Comparison of ENCODE assay signal across 8 cellular contexts in the genomic region with DNA sequence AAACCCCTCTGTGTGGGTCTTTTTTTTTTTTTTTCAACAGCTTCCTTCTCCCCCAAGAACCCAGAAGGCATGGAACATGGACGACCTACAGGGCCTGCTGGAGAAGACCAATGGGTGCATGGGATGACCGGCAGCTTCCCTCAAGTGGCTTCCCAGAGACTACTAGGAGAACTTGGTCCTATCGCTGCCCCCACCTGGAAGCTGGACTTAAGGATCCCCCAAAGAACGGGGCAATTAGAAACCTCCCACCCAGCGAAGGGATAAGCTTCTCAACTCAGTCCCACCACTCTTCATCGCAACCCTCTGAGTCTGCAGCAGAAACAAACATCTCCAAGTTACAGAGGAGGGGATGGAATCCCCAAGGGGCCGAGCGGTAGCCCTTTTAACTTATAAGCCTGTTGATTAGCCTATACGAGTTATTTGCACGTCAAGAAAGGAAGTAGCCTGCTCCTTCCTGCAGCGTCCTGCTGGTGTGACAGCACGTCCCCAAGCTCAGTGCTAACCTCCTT. TPM values are rescaled to one million over a fixed set of nuclear protein-coding genes. Genes with fewer than 3 reads are reported as not detected.
A peak's percentile ranks its signal among the peaks of the same experiment; 100 is the strongest.
DNase-seq lines count a peak whose midpoint lies in the region; ATAC-seq, FAIRE-seq and TF ChIP-seq lines count a peak whose summit lies in the region.

No MANE protein-coding gene starts in this region.

- H3K9me3 Mint-ChIP-seq in GM23338 (no peaks in the 10 kb centered on the region), T-cell (no peaks in the 10 kb centered on the region)

- TF ChIP-seq EP300 in gastroesophageal sphincter (IDR thresholded peaks at IDR 0.05): no peak

- H3K9me3 ChIP-seq in gastroesophageal sphincter: no peaks in the 10 kb centered on the region
- no peaks in the 10 kb centered on the region for H3K9me3 ChIP-seq in small intestine (ENCODE audit: control insufficient read depth, low read depth)

- peaks cover 18% of the 10 kb centered on the region for H3K4me1 ChIP-seq in GM23338 (ENCODE audit: insufficient read depth)
- H3K4me1 ChIP-seq in gastroesophageal sphincter: peaks cover 0 to 40% (median 26%) of the 10 kb centered on the region in 3 donors
- peaks cover 7 to 8% of the 10 kb centered on the region in 2 donors for H3K4me1 ChIP-seq in small intestine (ENCODE audit: control insufficient read depth in 2 of 2, insufficient read depth in 1 of 2, low read depth in 1 of 2, low read length in 1 of 2)

- H3K4me3 ChIP-seq in GM23338: peak overlapping the region; percentile 64
- H3K4me3 ChIP-seq in gastroesophageal sphincter: peak overlapping the region; percentile 71 to 91
- H3K4me3 ChIP-seq in small intestine (ENCODE audit: low read depth in 1 of 2, low read length in 2 of 2): peak overlapping the region in 1 of 2 donors; percentile 97

- TF ChIP-seq CTCF in GM23338 (conservative IDR thresholded peaks at IDR 0.05; ENCODE audit: low read depth in 2 of 2): peak in 1 of 2 experiments; percentile 20; a peak in 1 of 4 replicates
- TF ChIP-seq CTCF in gastroesophageal sphincter (IDR thresholded peaks at IDR 0.05): no peak

- H2AFZ ChIP-seq in GM23338: no peak overlapping the region

- H3K27me3 Mint-ChIP-seq in GM23338 (ENCODE audit: insufficient read depth, low read depth, poor library complexity) (peaks cover 6% of the 10 kb centered on the region), T-cell (no peaks in the 10 kb centered on the region)

- CTCF ChIA-PET in T-cell (lab: Charles Lee): interaction anchor here in 1 of 2 donors (0.8 to 4.2 kb wide), 6 partner anchors 9 to 72 kb away, joined by 3 to 38 read pairs (median 5); a partner anchor contains a TSS

- H3K4me1 Mint-ChIP-seq in GM23338: peaks cover 19% of the 10 kb centered on the region
- H3K4me1 Mint-ChIP-seq in T-cell: peaks cover 32 to 38% (median 35%) of the 10 kb centered on the region in 3 donors

- H3K79me2 ChIP-seq in GM23338 (replicated peaks; ENCODE audit: insufficient read depth): peaks cover 22% of the 10 kb centered on the region

- H3K27ac ChIP-seq in GM23338 (ENCODE audit: low read depth): no peak overlapping the region
- H3K27ac ChIP-seq in gastroesophageal sphincter: peak overlapping the region; percentile 75 to 99 (median 98)
- H3K27ac ChIP-seq in small intestine (ENCODE audit: low read depth in 1 of 2, low read length in 1 of 2): peak overlapping the region; percentile 28 to 99

- H3K36me3 ChIP-seq in GM23338 (ENCODE audit: insufficient read depth): no peaks in the 10 kb centered on the region
- peaks cover 0 to 34% of the 10 kb centered on the region in 2 donors for H3K36me3 ChIP-seq in gastroesophageal sphincter
- H3K36me3 ChIP-seq in small intestine (ENCODE audit: control insufficient read depth in 2 of 2, insufficient read depth in 2 of 2, low read length in 2 of 2): peaks cover 0 to 3% of the 10 kb centered on the region in 2 donors

- 29 to 43% methylated on average over 5 to 6 of the region's 12 CpGs for WGBS in gastroesophageal sphincter (ENCODE audit: low coverage in 1 of 2), 2 donors
- 33 to 40% (median 34%) methylated on average over 12 of the region's 12 CpGs for WGBS in small intestine, 3 donors

- peaks cover 10% of the 10 kb centered on the region; the same call in 1 of the 2 replicates for H4K20me1 ChIP-seq in GM23338 (replicated peaks; ENCODE audit: insufficient read depth)

- H3K27me3 ChIP-seq in GM23338 (ENCODE audit: insufficient read depth) (no peaks in the 10 kb centered on the region), gastroesophageal sphincter (no peaks in the 10 kb centered on the region), small intestine (ENCODE audit: control insufficient read depth in 2 of 2, insufficient read depth in 2 of 2, low read length in 2 of 2) (no peaks in the 10 kb centered on the region)

- POLR2A ChIA-PET in T-cell (lab: Charles Lee): interaction anchor here (0.6 to 4.2 kb wide), 4 partner anchors 12 to 17 kb away, joined by 3 to 45 read pairs (median 4); a partner anchor contains a TSS

- DNase-seq in GM23338 (ENCODE audit: low spot score): peak; percentile 26
- peak in 2 of 34 experiments; percentile 13 to 23 for DNase-seq in T-cell
- no peak for DNase-seq in small intestine
- no peak for DNase-seq in T1000 (lab: John Stamatoyannopoulos, UW)
- DNase-seq in activated CD4-positive, alpha-beta T cell treated with anti-CD3 and anti-CD28 coated beads, Interleukin-2, amount 50 U/mL, for 4 hours: no peak
- no peak for DNase-seq in RPMI8226
- DNase-seq in GM03348 (ENCODE audit: low spot score): no peak

- H3K27ac Mint-ChIP-seq in GM23338 (peak overlapping the region; percentile 92), T-cell (peak overlapping the region; percentile 83 to 95)

- no peaks in the 10 kb centered on the region for H3K9me2 ChIP-seq in GM23338 (ENCODE audit: insufficient read depth)

- H3K36me3 Mint-ChIP-seq in GM23338 (ENCODE audit: low read depth) (peaks cover 12% of the 10 kb centered on the region), T-cell (peaks cover 14% of the 10 kb centered on the region)

- no peak for FAIRE-seq in small intestine (lab: Jason Lieb, UNC)

- H3F3A ChIP-seq in GM23338 (replicated peaks; ENCODE audit: low read depth): peaks cover 3% of the 10 kb centered on the region; the same call in 1 of the 2 replicates

- H3K4me3 Mint-ChIP-seq in GM23338 (peak overlapping the region; percentile 89), T-cell (peak overlapping the region; percentile 85 to 95 (median 95))

- H3K4me2 ChIP-seq in GM23338: peak overlapping the region; percentile 98

- TF ChIP-seq POLR2A in gastroesophageal sphincter (IDR thresholded peaks at IDR 0.05): no peak

- ATAC-seq in GM23338: no peak
- ATAC-seq in T-cell (replicated peaks in 1 of 4): peak in 2 of 4 experiments; percentile 8 to 11
- no peak for ATAC-seq in gastroesophageal sphincter

TF ChIP-seq in GM23338, 12 proteins besides CTCF, POLR2A, EP300 and RAD21 (continues in another document):
- no peak for TF ChIP-seq ZNF331 (CRISPR knock-in tag; IDR thresholded peaks at IDR 0.05; ENCODE audit: low read depth)
- TF ChIP-seq EZH2phosphoT487 (IDR thresholded peaks at IDR 0.05; ENCODE audit: unreplicated experiment): no peak
- TF ChIP-seq EZH2 (IDR thresholded peaks at IDR 0.05; ENCODE audit: low read depth, unreplicated experiment): no peak
- no peak for TF ChIP-seq POLR2AphosphoS5 (IDR thresholded peaks at IDR 0.05; ENCODE audit: low read depth)
- no peak for TF ChIP-seq ZNF114 (CRISPR knock-in tag; IDR thresholded peaks at IDR 0.05)
- TF ChIP-seq, protein P1, sequence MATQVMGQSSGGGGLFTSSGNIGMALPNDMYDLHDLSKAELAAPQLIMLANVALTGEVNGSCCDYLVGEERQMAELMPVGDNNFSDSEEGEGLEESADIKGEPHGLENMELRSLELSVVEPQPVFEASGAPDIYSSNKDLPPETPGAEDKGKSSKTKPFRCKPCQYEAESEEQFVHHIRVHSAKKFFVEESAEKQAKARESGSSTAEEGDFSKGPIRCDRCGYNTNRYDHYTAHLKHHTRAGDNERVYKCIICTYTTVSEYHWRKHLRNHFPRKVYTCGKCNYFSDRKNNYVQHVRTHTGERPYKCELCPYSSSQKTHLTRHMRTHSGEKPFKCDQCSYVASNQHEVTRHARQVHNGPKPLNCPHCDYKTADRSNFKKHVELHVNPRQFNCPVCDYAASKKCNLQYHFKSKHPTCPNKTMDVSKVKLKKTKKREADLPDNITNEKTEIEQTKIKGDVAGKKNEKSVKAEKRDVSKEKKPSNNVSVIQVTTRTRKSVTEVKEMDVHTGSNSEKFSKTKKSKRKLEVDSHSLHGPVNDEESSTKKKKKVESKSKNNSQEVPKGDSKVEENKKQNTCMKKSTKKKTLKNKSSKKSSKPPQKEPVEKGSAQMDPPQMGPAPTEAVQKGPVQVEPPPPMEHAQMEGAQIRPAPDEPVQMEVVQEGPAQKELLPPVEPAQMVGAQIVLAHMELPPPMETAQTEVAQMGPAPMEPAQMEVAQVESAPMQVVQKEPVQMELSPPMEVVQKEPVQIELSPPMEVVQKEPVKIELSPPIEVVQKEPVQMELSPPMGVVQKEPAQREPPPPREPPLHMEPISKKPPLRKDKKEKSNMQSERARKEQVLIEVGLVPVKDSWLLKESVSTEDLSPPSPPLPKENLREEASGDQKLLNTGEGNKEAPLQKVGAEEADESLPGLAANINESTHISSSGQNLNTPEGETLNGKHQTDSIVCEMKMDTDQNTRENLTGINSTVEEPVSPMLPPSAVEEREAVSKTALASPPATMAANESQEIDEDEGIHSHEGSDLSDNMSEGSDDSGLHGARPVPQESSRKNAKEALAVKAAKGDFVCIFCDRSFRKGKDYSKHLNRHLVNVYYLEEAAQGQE (IDR thresholded peaks at IDR 0.05; ENCODE audit: unreplicated experiment): no peak
- TF ChIP-seq NANOG (IDR thresholded peaks at IDR 0.05; ENCODE audit: borderline replicate concordance): no peak
- no peak for TF ChIP-seq CREB1 (CRISPR knock-in tag; IDR thresholded peaks at IDR 0.05; ENCODE audit: low read depth)
- no peak for TF ChIP-seq STAT1 (IDR thresholded peaks at IDR 0.05; ENCODE audit: unreplicated experiment)

RNA-seq across cellular contexts. Expression of a gene that starts 1.4 kb away (rescaled TPM):
- total RNA-seq in GM23338 (2014; rRNA removed; shearing (Covaris generic)): 41.5 and 42.5 TPM in 2 replicates
- 27.2 and 27.4 TPM in 2 replicates for polyA plus RNA-seq in GM23338 (2016; fragmentation: Nextera tagmentation; extraction: Ambion mirVana)
- 100 to 1,000 TPM in 3 of 5 donors, 10 to 100 TPM in 2; 86.3 to 124 (median 101) TPM for total RNA-seq in T-cell
- 10 to 100 TPM; 62.3 to 95.6 (median 88.4) TPM for total RNA-seq in gastroesophageal sphincter
- polyA plus RNA-seq in small intestine: 10 to 100 TPM; 66.5 to 91.2 (median 68.3) TPM

RNA-seq across cellular contexts. Expression of a gene that starts 7.1 kb away (rescaled TPM):
- total RNA-seq in GM23338 (2014; rRNA removed; shearing (Covaris generic)): 2.6 and 2.9 TPM in 2 replicates
- 1.7 and 2.6 TPM in 2 replicates for polyA plus RNA-seq in GM23338 (2016; fragmentation: Nextera tagmentation; extraction: Ambion mirVana)
- total RNA-seq in T-cell: 10 to 100 TPM; 15.3 to 24.1 (median 16.6) TPM
- 1 to 10 TPM; 1.5 to 6.7 (median 2.5) TPM for total RNA-seq in gastroesophageal sphincter
- polyA plus RNA-seq in small intestine: 10 to 100 TPM in 1 of 3 donors, 1 to 10 TPM in 2; 1.4 to 13.6 (median 8.6) TPM

RNA-seq across cellular contexts. Expression of a gene that starts 16.6 kb away (rescaled TPM):
- total RNA-seq in GM23338 (2014; rRNA removed; shearing (Covaris generic)): 260 and 305 TPM in 2 replicates
- polyA plus RNA-seq in GM23338 (2016; fragmentation: Nextera tagmentation; extraction: Ambion mirVana): 666 and 733 TPM in 2 replicates
- total RNA-seq in T-cell: 100 to 1,000 TPM; 108 to 142 (median 119) TPM
- total RNA-seq in gastroesophageal sphincter: 100 to 1,000 TPM; 319 to 462 (median 396) TPM
- polyA plus RNA-seq in small intestine: 1,000 to 10,000 TPM in 1 of 3 donors, 100 to 1,000 TPM in 2; 622 to 1,324 (median 943) TPM

RNA-seq across cellular contexts. Expression of a gene that starts 50.9 kb away (rescaled TPM):
- 0.12 and 0.42 TPM in 2 replicates for total RNA-seq in GM23338 (2014; rRNA removed; shearing (Covaris generic))
- polyA plus RNA-seq in GM23338 (2016; fragmentation: Nextera tagmentation; extraction: Ambion mirVana): not detected in 2 replicates
- 100 to 1,000 TPM; 449 to 534 (median 468) TPM for total RNA-seq in T-cell
- 1 to 10 TPM in 2 of 4 donors, under 1 TPM in 2; 0.46 to 2.2 (median 1.5) TPM for total RNA-seq in gastroesophageal sphincter
- polyA plus RNA-seq in small intestine: 10 to 100 TPM in 1 of 3 donors, 1 to 10 TPM in 2; 2.5 to 15.9 (median 3.9) TPM
